20 cellular contexts compared by ENCODE assay signal in genomic region chr22:38211556-38211955, GRCh38.
"Had no signal": no experiment of that assay in that cellular context is flagged by ENCODE, and none has a peak within 500 bp of the region (broad histone marks: within the 10 kb centered on the region; RNA-seq: fewer than 3 reads in every experiment).

No MANE protein-coding gene starts in this region.

- DNase-seq: colonic mucosa; effector CD4-positive, alpha-beta T cell; heart left ventricle; hippocampal formation; nucleus accumbens; pancreas; right cardiac atrium; spleen; stimulated activated CD4-positive, alpha-beta T cell treated with anti-CD3 and anti-CD28 coated beads, Interleukin-2, amount 100 ng/mL, for 24 hours; stimulated activated CD4-positive, alpha-beta T cell treated with anti-CD3 and anti-CD28 coated beads, Interleukin-4, amount 100 ng/mL, for 4 hours; stimulated activated naive CD4-positive, alpha-beta T cell; stomach; substantia nigra; transverse colon had no signal

- H3K27ac Mint-ChIP-seq: mesothelial cell of epicardium, neural progenitor cell, progenitor cell of endocrine pancreas had no signal

- FAIRE-seq: frontal cortex, pancreas had no signal

- H3K36me3 ChIP-seq: colonic mucosa, neural progenitor cell, pancreas, spleen, transverse colon had no signal

- H3K9ac ChIP-seq: neural progenitor cell had no signal

- ATAC-seq: natural killer cell treated with Interleukin-12 subunit alpha and Interleukin-12 subunit beta and Interleukin-15 and Interleukin-18, amount 100 ng/mL, for 72 hours; pancreas had no signal

- H3K27me3 ChIP-seq: colonic mucosa, heart left ventricle, pancreas, stomach, transverse colon had no signal

- H3K4me3 ChIP-seq: colonic mucosa, heart left ventricle, neural progenitor cell, pancreas, spleen, stomach, thoracic aorta, transverse colon had no signal

- H3K36me3 Mint-ChIP-seq: natural killer cell treated with Interleukin-12 subunit alpha and Interleukin-12 subunit beta and Interleukin-15 and Interleukin-18, amount 100 ng/mL, for 72 hours had no signal

- H3K4me2 ChIP-seq: neural progenitor cell had no signal

- H2AFZ ChIP-seq: neural progenitor cell had no signal

- H3K27me3 Mint-ChIP-seq: natural killer cell treated with Interleukin-12 subunit alpha and Interleukin-12 subunit beta and Interleukin-15 and Interleukin-18, amount 100 ng/mL, for 72 hours had no signal

- H3K4me1 ChIP-seq: colonic mucosa, neural progenitor cell had no signal

- H3K9me3 ChIP-seq: colonic mucosa, heart left ventricle, pancreas, spleen, stomach, thoracic aorta, transverse colon had no signal

- H3K4me3 Mint-ChIP-seq: mesothelial cell of epicardium; natural killer cell treated with Interleukin-12 subunit alpha and Interleukin-12 subunit beta and Interleukin-15 and Interleukin-18, amount 100 ng/mL, for 72 hours; neural progenitor cell had no signal

- H3K27ac ChIP-seq: colonic mucosa, neural progenitor cell, pancreas, spleen, thoracic aorta, transverse colon had no signal
